Comparison of ENCODE assay signal across 2 cellular contexts in the genomic region with DNA sequence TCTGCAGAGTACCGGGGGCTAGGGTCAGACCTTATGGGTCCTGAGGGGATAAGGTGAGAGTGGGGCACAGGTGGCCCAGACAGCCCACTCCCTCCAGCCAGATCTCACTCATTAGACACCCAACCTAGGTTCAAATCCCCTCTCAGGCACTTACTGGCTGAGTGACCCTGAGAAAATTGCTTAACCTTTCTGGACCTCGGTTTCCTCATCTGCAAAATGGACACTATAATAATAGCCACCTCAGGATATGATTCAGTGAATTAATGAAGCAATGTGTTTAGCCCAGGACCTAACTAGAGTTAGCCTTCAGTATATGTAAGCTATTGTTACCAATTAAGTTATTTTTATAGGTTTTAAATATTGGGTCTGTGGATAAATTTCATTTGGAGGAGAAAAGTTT.
A peak's percentile ranks its signal among the peaks of the same experiment; 100 is the strongest.
TF ChIP-seq lines count a peak whose summit lies in the region.

No MANE protein-coding gene starts in this region.

TF ChIP-seq in HepG2, 621 proteins besides CTCF, POLR2A, EP300 and RAD21:
- TF ChIP-seq ZNF260 (CRISPR knock-in tag; IDR thresholded peaks at IDR 0.05; ENCODE audit: borderline replicate concordance, low read depth) (no peak), ZNF629 (CRISPR knock-in tag; conservative IDR thresholded peaks at IDR 0.05) (peak; percentile 69), ZNF331 (CRISPR knock-in tag; IDR thresholded peaks at IDR 0.05) (no peak)

TF ChIP-seq in IMR-90, 13 proteins besides CTCF, POLR2A, EP300 and RAD21:
- TF ChIP-seq FOS (IDR thresholded peaks at IDR 0.05; ENCODE audit: low read depth, low read length) (no peak), MAFK (IDR thresholded peaks at IDR 0.05; ENCODE audit: low read depth, low read length) (no peak), CHD1 (IDR thresholded peaks at IDR 0.05; ENCODE audit: low read depth, low read length) (no peak), MXI1 (IDR thresholded peaks at IDR 0.05; ENCODE audit: borderline replicate concordance, low read depth, low read length) (no peak), RFX5 (IDR thresholded peaks at IDR 0.05; ENCODE audit: low read depth, low read length) (no peak), MAZ (IDR thresholded peaks at IDR 0.05; ENCODE audit: borderline replicate concordance, low read depth, low read length) (no peak), RCOR1 (IDR thresholded peaks at IDR 0.05; ENCODE audit: insufficient replicate concordance, low read length) (no peak), NFE2L2 (IDR thresholded peaks at IDR 0.05; ENCODE audit: low read depth, low read length) (no peak), BHLHE40 (IDR thresholded peaks at IDR 0.05; ENCODE audit: low read depth, low read length) (no peak)
